In genomic region chr1:31647106-31647505, GRCh38 we compare ENCODE assay signal across 17 cellular contexts. TPM values are rescaled to one million over a fixed set of nuclear protein-coding genes. Genes with fewer than 3 reads are reported as not detected.
DNase-seq lines count a peak whose midpoint lies in the region; ATAC-seq and TF ChIP-seq lines count a peak whose summit lies in the region.
"Had no signal": no experiment of that assay in that cellular context is flagged by ENCODE, and none has a peak within 500 bp of the region (broad histone marks: within the 10 kb centered on the region; RNA-seq: fewer than 3 reads in every experiment).

No MANE protein-coding gene starts in this region.

- POLR2A ChIA-PET in WTC11 (lab: Charles Lee) = no interaction called here

- H3K4me3 ChIP-seq in thoracic aorta = no peak overlapping the region
- H3K4me3 ChIP-seq: tibial nerve had no signal

- peaks cover 29% of the 10 kb centered on the region for H3K4me1 Mint-ChIP-seq in activated naive CD8-positive, alpha-beta T cell (ENCODE audit: low read depth)
- peaks cover 25% of the 10 kb centered on the region for H3K4me1 Mint-ChIP-seq in activated naive CD8-positive, alpha-beta T cell treated with anti-CD3 and anti-CD28 coated beads, Interleukin-2, amount 50 U/mL, for 24 hours
- H3K4me1 Mint-ChIP-seq in WTC11 = peaks cover 19% of the 10 kb centered on the region

- H3K36me3 ChIP-seq in thoracic aorta = no peaks in the 10 kb centered on the region
- H3K36me3 ChIP-seq: WERI-Rb-1 had no signal

- DNase-seq in activated naive CD8-positive, alpha-beta T cell treated with anti-CD3 and anti-CD28 coated beads, Interleukin-2, amount 50 U/mL, for 24 hours = no peak
- no peak for DNase-seq in WTC11 (ENCODE audit: low spot score)
- peak; percentile 84 for DNase-seq in islet precursor cell
- no peak for DNase-seq in thoracic aorta (ENCODE audit: low spot score)
- no peak for DNase-seq in omental fat pad (ENCODE audit: low spot score)
- no peak for DNase-seq in caudate nucleus (lab: John Stamatoyannopoulos, UW)
- no peak for DNase-seq in OCI-M2 (lab: John Stamatoyannopoulos, UW; ENCODE audit: unreplicated experiment)
- DNase-seq: DND-41, Kasumi-1, NCI-H187, NCI-H748 treated with DMSO at 0.1 percent for 48 hours, nucleus accumbens, SIG-M5, WERI-Rb-1 had no signal

- CTCF ChIA-PET in WTC11 (lab: Charles Lee) = no interaction called here

- H3K9me3 Mint-ChIP-seq in activated naive CD8-positive, alpha-beta T cell (ENCODE audit: low read depth) = no peaks in the 10 kb centered on the region
- H3K9me3 Mint-ChIP-seq in activated naive CD8-positive, alpha-beta T cell treated with anti-CD3 and anti-CD28 coated beads, Interleukin-2, amount 50 U/mL, for 24 hours = no peaks in the 10 kb centered on the region
- no peaks in the 10 kb centered on the region; the same call in 1 of the 2 replicates for H3K9me3 Mint-ChIP-seq in WTC11

- H3K27me3 Mint-ChIP-seq in activated naive CD8-positive, alpha-beta T cell = no peaks in the 10 kb centered on the region
- no peaks in the 10 kb centered on the region for H3K27me3 Mint-ChIP-seq in activated naive CD8-positive, alpha-beta T cell treated with anti-CD3 and anti-CD28 coated beads, Interleukin-2, amount 50 U/mL, for 24 hours
- no peaks in the 10 kb centered on the region; the same call in 1 of the 2 replicates for H3K27me3 Mint-ChIP-seq in WTC11 (ENCODE audit: low read depth)

- no peaks in the 10 kb centered on the region for H3K9me3 ChIP-seq in thoracic aorta
- H3K9me3 ChIP-seq: tibial nerve had no signal

- no peaks in the 10 kb centered on the region for H3K36me3 Mint-ChIP-seq in activated naive CD8-positive, alpha-beta T cell
- no peaks in the 10 kb centered on the region for H3K36me3 Mint-ChIP-seq in activated naive CD8-positive, alpha-beta T cell treated with anti-CD3 and anti-CD28 coated beads, Interleukin-2, amount 50 U/mL, for 24 hours (ENCODE audit: low read depth)
- H3K36me3 Mint-ChIP-seq in WTC11 = no peaks in the 10 kb centered on the region

- H3K27me3 ChIP-seq in thoracic aorta (replicated peaks; ENCODE audit: insufficient read depth) = no peaks in the 10 kb centered on the region
- H3K27me3 ChIP-seq: tibial nerve had no signal

- peaks cover 43 to 81% of the 10 kb centered on the region in 2 donors for H3K4me1 ChIP-seq in thoracic aorta (ENCODE audit: control insufficient read depth in 1 of 2, low read depth in 2 of 2)

- peak overlapping the region; percentile 97 for H3K4me3 Mint-ChIP-seq in activated naive CD8-positive, alpha-beta T cell
- H3K4me3 Mint-ChIP-seq in activated naive CD8-positive, alpha-beta T cell treated with anti-CD3 and anti-CD28 coated beads, Interleukin-2, amount 50 U/mL, for 24 hours = no peak overlapping the region
- peak overlapping the region; percentile 94 for H3K4me3 Mint-ChIP-seq in WTC11

- ATAC-seq in activated naive CD8-positive, alpha-beta T cell treated with anti-CD3 and anti-CD28 coated beads, Interleukin-2, amount 50 U/mL, for 24 hours = no peak
- ATAC-seq in WTC11 = no peak
- ATAC-seq in thoracic aorta (ENCODE audit: insufficient number of reproducible peaks, low FRiP score, low read depth) = no peak
- ATAC-seq in omental fat pad (ENCODE audit: low FRiP score) = no peak

- H3K27ac ChIP-seq in thoracic aorta (peak overlapping the region; percentile 95 to 98), caudate nucleus (ENCODE audit: low read depth, low read length) (no peak overlapping the region)
- H3K27ac ChIP-seq: WERI-Rb-1 had no signal

- TF ChIP-seq CTCF in WTC11 (IDR thresholded peaks at IDR 0.05) = no peak
- peak; percentile 59 for TF ChIP-seq CTCF in thoracic aorta (IDR thresholded peaks at IDR 0.05)
- no peak for TF ChIP-seq CTCF in omental fat pad (IDR thresholded peaks at IDR 0.05)

- H3K27ac Mint-ChIP-seq in activated naive CD8-positive, alpha-beta T cell = no peak overlapping the region
- H3K27ac Mint-ChIP-seq in activated naive CD8-positive, alpha-beta T cell treated with anti-CD3 and anti-CD28 coated beads, Interleukin-2, amount 50 U/mL, for 24 hours = no peak overlapping the region
- no peak overlapping the region for H3K27ac Mint-ChIP-seq in WTC11

TF ChIP-seq in WTC11, 78 proteins besides CTCF, POLR2A, EP300 and RAD21:
- TF ChIP-seq ZNF532 (CRISPR knock-in tag; IDR thresholded peaks at IDR 0.05; ENCODE audit: borderline replicate concordance) = no peak
- TF ChIP-seq AFF4 (CRISPR knock-in tag; IDR thresholded peaks at IDR 0.05; ENCODE audit: borderline replicate concordance) = no peak
- TF ChIP-seq ELF4 (CRISPR knock-in tag; IDR thresholded peaks at IDR 0.05; ENCODE audit: low read depth) = no peak
- no peak for TF ChIP-seq RORB (CRISPR knock-in tag; IDR thresholded peaks at IDR 0.05)
- TF ChIP-seq TEAD4 (CRISPR knock-in tag; IDR thresholded peaks at IDR 0.05) = no peak
- no peak for TF ChIP-seq JUN (CRISPR knock-in tag; IDR thresholded peaks at IDR 0.05)

RNA-seq across cellular contexts. Expression of gene PEF1, which starts 2.4 kb away (rescaled TPM):
- total RNA-seq in WTC11 (2021) (33.7 to 37.0 TPM (median 35.5 TPM) in 3 replicates), thoracic aorta (10 to 100 TPM; 69.2 to 99.5 TPM), omental fat pad (10 to 100 TPM; 54.7 to 73.5 (median 67.3) TPM)

RNA-seq across cellular contexts. Expression of gene HCRTR1, which starts 29.6 kb away (rescaled TPM):
- 0.13 to 0.23 TPM (median 0.14 TPM) in 3 replicates for total RNA-seq in WTC11 (2021)
- not detected for total RNA-seq in thoracic aorta
- total RNA-seq in omental fat pad = 1 to 10 TPM in 1 of 4 donors, not detected in 3; 1.6 TPM
- total RNA-seq: H4 had no signal

RNA-seq across cellular contexts. Expression of gene COL16A1, which starts 56.7 kb away (rescaled TPM):
- 8.8 to 11.0 TPM (median 9.6 TPM) in 3 replicates for total RNA-seq in WTC11 (2021)
- total RNA-seq in thoracic aorta = 100 to 1,000 TPM; 183 to 323 TPM
- total RNA-seq in omental fat pad = 10 to 100 TPM; 17.4 to 69.2 (median 21.7) TPM
